In genomic region chr7:129212126-129212525, GRCh38 we compare ENCODE assay signal across 25 cellular contexts. TPM values are rescaled to one million over a fixed set of nuclear protein-coding genes. Genes with fewer than 3 reads are reported as not detected.
"Had no signal": no experiment of that assay in that cellular context is flagged by ENCODE, and none has a peak within 500 bp of the region (broad histone marks: within the 10 kb centered on the region; RNA-seq: fewer than 3 reads in every experiment).

No MANE protein-coding gene starts in this region.

- ATAC-seq: Panc1, PC-3, SK-N-SH treated with all-trans-retinoic acid at 6 μM for 48 hours had no signal

- H3K27ac ChIP-seq: KMS-11, RWPE1, SJCRH30 had no signal

- H3K4me2 ChIP-seq: KMS-11 had no signal

- H3K9me3 ChIP-seq: SJCRH30 had no signal

- H3K4me3 ChIP-seq: SJCRH30 had no signal

- H3K9ac ChIP-seq: KMS-11 had no signal

- DNase-seq: IMR-90; Kasumi-1; MV-4-11; NCI-H1048; NCI-H1105; NCI-H1417; NCI-H1436 treated with DMSO at 0.1 percent for 48 hours; NCI-H1694; NCI-H187 treated with DMSO at 0.1 percent for 48 hours; NCI-H2029 treated with DMSO at 0.1 percent for 48 hours; NCI-H2171 treated with DMSO at 0.1 percent for 48 hours; NCI-H345; NCI-H446 treated with DMSO at 0.1 percent for 48 hours; NCI-H510A treated with DMSO at 0.1 percent for 48 hours; NCI-H526; NCI-H82; NK-92 treated with Interleukin-12 subunit alpha and Interleukin-12 subunit beta, amount 100 ng/mL, for 24 hours; PC-3; SHP77 treated with DMSO at 0.1 percent for 48 hours; SJCRH30 had no signal

- H3K4me1 ChIP-seq: SJCRH30 had no signal

- H3K27me3 ChIP-seq: SJCRH30 had no signal

RNA-seq across cellular contexts. Expression of gene SMO, which starts 23.7 kb away (rescaled TPM):
- total RNA-seq: HT-29 had no signal
